25 cellular contexts compared by ENCODE assay signal in genomic region chr13:24080134-24080533, GRCh38.
"Had no signal": no experiment of that assay in that cellular context is flagged by ENCODE, and none has a peak within 500 bp of the region (broad histone marks: within the 10 kb centered on the region; RNA-seq: fewer than 3 reads in every experiment).

No MANE protein-coding gene starts in this region.

- H3K27ac Mint-ChIP-seq: naive thymus-derived CD8-positive, alpha-beta T cell; stimulated activated memory B cell treated with anti-CD40 and anti-IgM and Interleukin-4, amounts not matched to agents 10 μg/mL and 1 μg/mL and 100 μg/mL, for 72 hours; stimulated activated naive CD8-positive, alpha-beta T cell treated with anti-CD3 and anti-CD28 coated beads, Interleukin-15, amount 100 ng/mL, for 72 hours had no signal

- DNase-seq: hippocampal formation; kidney glomerular epithelial cell; left cardiac atrium; lower lobe of right lung; mammary epithelial cell; mesenchymal stem cell; naive thymus-derived CD8-positive, alpha-beta T cell; nucleus accumbens; pancreas; posterior cingulate gyrus; right lobe of liver; stimulated activated CD4-positive, alpha-beta T cell treated with anti-CD3 and anti-CD28 coated beads, Interleukin-1b, Interleukin-23, amount 100 ng/mL, for 48 hours; stimulated activated CD4-positive, alpha-beta T cell treated with anti-CD3 and anti-CD28 coated beads, Interleukin-2, amount 100 ng/mL, for 48 hours; stimulated activated CD4-positive, alpha-beta T cell treated with anti-CD3 and anti-CD28 coated beads, Interleukin-4, amount 100 ng/mL, for 4 hours; stimulated activated CD8-positive, alpha-beta memory T cell treated with anti-CD3 and anti-CD28 coated beads, Interleukin-4, amount 100 ng/mL, for 48 hours; stimulated activated naive CD4-positive, alpha-beta T cell treated with Interleukin-2 at 50 U/mL for 16 hours; stimulated activated naive CD8-positive, alpha-beta T cell treated with anti-CD3 and anti-CD28 coated beads, Interleukin-15, amount 100 ng/mL, for 72 hours; substantia nigra; upper lobe of right lung had no signal

- H3K4me3 Mint-ChIP-seq: naive thymus-derived CD8-positive, alpha-beta T cell; nephron; stimulated activated memory B cell treated with anti-CD40 and anti-IgM and Interleukin-4, amounts not matched to agents 10 μg/mL and 1 μg/mL and 100 μg/mL, for 72 hours; stimulated activated naive CD8-positive, alpha-beta T cell treated with anti-CD3 and anti-CD28 coated beads, Interleukin-15, amount 100 ng/mL, for 72 hours had no signal

- H3K4me1 Mint-ChIP-seq: stimulated activated memory B cell treated with anti-CD40 and anti-IgM and Interleukin-4, amounts not matched to agents 10 μg/mL and 1 μg/mL and 100 μg/mL, for 72 hours had no signal

- H3K9me3 Mint-ChIP-seq: naive thymus-derived CD8-positive, alpha-beta T cell; nephron; stimulated activated memory B cell treated with anti-CD40 and anti-IgM and Interleukin-4, amounts not matched to agents 10 μg/mL and 1 μg/mL and 100 μg/mL, for 72 hours; stimulated activated naive CD8-positive, alpha-beta T cell treated with anti-CD3 and anti-CD28 coated beads, Interleukin-15, amount 100 ng/mL, for 72 hours had no signal

- H3K36me3 Mint-ChIP-seq: naive thymus-derived CD8-positive, alpha-beta T cell; stimulated activated memory B cell treated with anti-CD40 and anti-IgM and Interleukin-4, amounts not matched to agents 10 μg/mL and 1 μg/mL and 100 μg/mL, for 72 hours had no signal

- H3K27me3 ChIP-seq: pancreas, right lobe of liver, tibial nerve, upper lobe of right lung had no signal

- H3K27ac ChIP-seq: lower lobe of right lung, pancreas, prostate gland, right lobe of liver, tibial nerve, upper lobe of right lung had no signal

- H3K27me3 Mint-ChIP-seq: stimulated activated memory B cell treated with anti-CD40 and anti-IgM and Interleukin-4, amounts not matched to agents 10 μg/mL and 1 μg/mL and 100 μg/mL, for 72 hours had no signal

- H3K4me3 ChIP-seq: lower lobe of right lung, pancreas, prostate gland, right lobe of liver, smooth muscle cell, tibial nerve, upper lobe of right lung had no signal

- H3K9me3 ChIP-seq: lower lobe of right lung, pancreas, prostate gland, right lobe of liver, tibial nerve, upper lobe of right lung had no signal

- H3K4me1 ChIP-seq: prostate gland had no signal

- ATAC-seq: left cardiac atrium; left lobe of liver; lower lobe of right lung; naive thymus-derived CD8-positive, alpha-beta T cell; pancreas; right lobe of liver; stimulated activated memory B cell treated with anti-CD40 and anti-IgM and Interleukin-4, amounts not matched to agents 10 μg/mL and 1 μg/mL and 100 μg/mL, for 72 hours; stimulated activated naive CD8-positive, alpha-beta T cell treated with anti-CD3 and anti-CD28 coated beads, Interleukin-15, amount 100 ng/mL, for 72 hours; upper lobe of right lung had no signal

- H3K36me3 ChIP-seq: lower lobe of right lung, pancreas, prostate gland, right lobe of liver, tibial nerve, upper lobe of right lung had no signal

- H3K4me2 ChIP-seq: smooth muscle cell had no signal
